In genomic region chr17:43908111-43908721, GRCh38 we compare ENCODE assay signal across 8 cellular contexts. TPM values are rescaled to one million over a fixed set of nuclear protein-coding genes. Genes with fewer than 3 reads are reported as not detected.
DNase-seq lines count a peak whose midpoint lies in the region; ATAC-seq and TF ChIP-seq lines count a peak whose summit lies in the region.

No MANE protein-coding gene starts in this region.

- no peak overlapping the region for H3T11ph ChIP-seq in H9 (ENCODE audit: low read length)

- no peak overlapping the region for H2BK12ac ChIP-seq in H9 (ENCODE audit: insufficient read length, low read depth, low read length)

- no peak for ATAC-seq in HG03521 (IDR thresholded peaks at IDR 0.05; ENCODE audit: unreplicated experiment)

- H3K27me3 Mint-ChIP-seq in H9 (ENCODE audit: low read depth): peaks cover 55% of the 10 kb centered on the region

- H3K4me1 ChIP-seq in H9 (ENCODE audit: insufficient read depth, low read length): no peaks in the 10 kb centered on the region; the same call in 1 of the 2 replicates
- H3K4me1 ChIP-seq in tibial nerve: peaks cover 0 to 37% (median 18%) of the 10 kb centered on the region in 4 donors
- H3K4me1 ChIP-seq in PC-9 (replicated peaks; ENCODE audit: insufficient read depth): no peaks in the 10 kb centered on the region

- H3F3A ChIP-seq in neural cell (ENCODE audit: insufficient read depth, low read length, poor library complexity, severe bottlenecking) (no peaks in the 10 kb centered on the region), PC-9 (ENCODE audit: insufficient read depth, low read depth) (peaks cover 5% of the 10 kb centered on the region; the same call in 1 of the 2 replicates)

- peak overlapping the region; percentile 65 for H3K4me2 ChIP-seq in H9 (ENCODE audit: insufficient read depth, insufficient read length, low read length)
- H3K4me2 ChIP-seq in neural cell (ENCODE audit: low read length): peak overlapping the region; percentile 63
- H3K4me2 ChIP-seq in PC-9: no peak overlapping the region

- no peaks in the 10 kb centered on the region for H3K36me3 ChIP-seq in neural cell (ENCODE audit: insufficient read depth, low read length)
- no peaks in the 10 kb centered on the region for H3K36me3 ChIP-seq in tibial nerve
- H3K36me3 ChIP-seq in PC-9 (ENCODE audit: low read depth): no peaks in the 10 kb centered on the region

- peaks cover 29% of the 10 kb centered on the region for H3K23me2 ChIP-seq in H9 (ENCODE audit: insufficient read length, low read depth, low read length, poor library complexity, severe bottlenecking)

- no peak overlapping the region for H2AFZ ChIP-seq in H9 (ENCODE audit: low read length)
- peak overlapping the region; percentile 40 for H2AFZ ChIP-seq in neural cell (ENCODE audit: low read depth, low read length)
- H2AFZ ChIP-seq in PC-9: no peak overlapping the region

- WGBS in H9 (ENCODE audit: extremely low coverage, insufficient read length, low lambda C conversion rate): no CpG with 5 or more reads among the region's 24 CpGs
- WGBS in tibial nerve, 2 donors: 15 to 16% methylated on average over 24 of the region's 24 CpGs

- no peak overlapping the region for H2BK5ac ChIP-seq in H9 (ENCODE audit: insufficient read length, low read length)

- H3K9me2 ChIP-seq in neural cell (ENCODE audit: insufficient read depth, low read length) (no peaks in the 10 kb centered on the region), PC-9 (ENCODE audit: insufficient read depth) (no peaks in the 10 kb centered on the region)

- H3K56ac ChIP-seq in H9 (ENCODE audit: insufficient read length, low read depth, low read length): no peak overlapping the region

- H3K27ac ChIP-seq in H9 (ENCODE audit: insufficient read length, low read depth, low read length) (no peak overlapping the region), neural cell (ENCODE audit: low read length) (peak overlapping the region; percentile 95), tibial nerve (peak overlapping the region in 3 of 4 donors; percentile 78 to 90 (median 79)), PC-9 (no peak overlapping the region)

- H3K4me1 Mint-ChIP-seq in H9: peaks cover 20 to 24% of the 10 kb centered on the region in 2 experiments

- CTCF ChIA-PET in PC-9 (lab: Charles Lee): no interaction called here

- H3K79me2 ChIP-seq in H9 (ENCODE audit: insufficient read depth, low read length): no peaks in the 10 kb centered on the region
- H3K79me2 ChIP-seq in neural cell (replicated peaks; ENCODE audit: insufficient read depth, low read length): peaks cover 17% of the 10 kb centered on the region
- no peaks in the 10 kb centered on the region for H3K79me2 ChIP-seq in PC-9 (ENCODE audit: low read depth)

- peak overlapping the region; percentile 70 for H3K4me3 ChIP-seq in fibroblast of villous mesenchyme (ENCODE audit: low read depth, low read length)
- H3K4me3 ChIP-seq in neural cell (ENCODE audit: low read length): peak overlapping the region; percentile 96
- peak overlapping the region; percentile 55 to 68 (median 65) for H3K4me3 ChIP-seq in tibial nerve
- no peak overlapping the region for H3K4me3 ChIP-seq in PC-9

- H4K20me1 ChIP-seq in H9 (ENCODE audit: control insufficient read depth, insufficient read depth, insufficient read length): no peaks in the 10 kb centered on the region
- no peaks in the 10 kb centered on the region for H4K20me1 ChIP-seq in neural cell (ENCODE audit: insufficient read depth)
- H4K20me1 ChIP-seq in PC-9 (ENCODE audit: insufficient read depth): no peaks in the 10 kb centered on the region

- no peak overlapping the region for H2BK20ac ChIP-seq in H9 (ENCODE audit: low read depth, low read length, poor library complexity, severe bottlenecking)

- POLR2A ChIA-PET in PC-9 (lab: Charles Lee; ENCODE audit: unreplicated experiment): interaction anchor here (0.5 kb wide), 1 partner anchor 716 kb away, joined by 5 read pairs; no protein-coding TSS in a partner anchor

- H2BK15ac ChIP-seq in H9 (ENCODE audit: low read depth, low read length): no peak overlapping the region

- H3K9me3 ChIP-seq in H9 (ENCODE audit: control insufficient read depth, low read depth, low read length): no peaks in the 10 kb centered on the region
- no peaks in the 10 kb centered on the region for H3K9me3 ChIP-seq in neural cell (ENCODE audit: low read length)
- no peaks in the 10 kb centered on the region for H3K9me3 ChIP-seq in tibial nerve
- no peaks in the 10 kb centered on the region for H3K9me3 ChIP-seq in PC-9 (ENCODE audit: insufficient read depth, low read depth)

- no peak overlapping the region for H2AK5ac ChIP-seq in H9 (ENCODE audit: insufficient read length, low read length)

- DNase-seq in H9 (peak; percentile 86), NOMO-1 treated with dmso at 0.1 percent for 144 hours (lab: John Stamatoyannopoulos, UW; ENCODE audit: unreplicated experiment) (peak; percentile 35), fibroblast of villous mesenchyme (ENCODE audit: low read depth) (peak; percentile 78), tibial nerve (ENCODE audit: low spot score in 2 of 2) (peak; percentile 23 to 72), PC-9 (no peak)
- peak; percentile 82 for DNase-seq in activated effector memory CD4-positive, alpha-beta T cell treated with anti-CD3 and anti-CD28 coated beads, Interleukin-2, amount 50 U/mL, for 16 hours

- H3K4me3 Mint-ChIP-seq in H9: peak overlapping the region; percentile 69 to 89

- H3K27me3 ChIP-seq in H9 (ENCODE audit: insufficient read depth, low read length) (no peaks in the 10 kb centered on the region), neural cell (ENCODE audit: insufficient read depth, low read depth, low read length) (no peaks in the 10 kb centered on the region), tibial nerve (peaks cover 0 to 62% of the 10 kb centered on the region in 2 donors), PC-9 (ENCODE audit: insufficient read depth, low read depth) (peaks cover 47% of the 10 kb centered on the region)

- TF ChIP-seq POLR2A in tibial nerve (IDR thresholded peaks at IDR 0.05): no peak

- intact Hi-C loops in PC-9 (cut with micrococcal nuclease; ENCODE audit: unreplicated experiment): no loop called here

- H3K9ac ChIP-seq in H9 (ENCODE audit: extremely low read depth, insufficient read length, low read length) (no peak overlapping the region), neural cell (ENCODE audit: low read length) (peak overlapping the region; percentile 99)

- BruUV-seq in PC-9 (replicated peaks; lab: Mats Ljungman, UMichigan): no TSS peak

- H3K23ac ChIP-seq in H9 (ENCODE audit: insufficient read length, low read depth, low read length): no peak overlapping the region

- no peak overlapping the region for H3K18ac ChIP-seq in H9 (ENCODE audit: insufficient read length, low read depth, low read length)

- no peaks in the 10 kb centered on the region for H3K9me3 Mint-ChIP-seq in H9

- H3K14ac ChIP-seq in H9 (ENCODE audit: insufficient read depth, low read length): no peak overlapping the region

- H3K4ac ChIP-seq in H9 (ENCODE audit: low read depth, low read length): no peak overlapping the region

- no peak for TF ChIP-seq CTCF in H9 (conservative IDR thresholded peaks at IDR 0.05)
- no peak for TF ChIP-seq CTCF in fibroblast of villous mesenchyme (IDR thresholded peaks at IDR 0.05; ENCODE audit: insufficient read depth, low read depth, low read length)
- TF ChIP-seq CTCF in neural cell (IDR thresholded peaks at IDR 0.05; ENCODE audit: poor library complexity, severe bottlenecking): no peak
- no peak for TF ChIP-seq CTCF in tibial nerve (IDR thresholded peaks at IDR 0.05)
- no peak for TF ChIP-seq CTCF in PC-9 (conservative IDR thresholded peaks at IDR 0.05)

- H2BK120ac ChIP-seq in H9 (ENCODE audit: low read depth, low read length, poor library complexity, severe bottlenecking): no peak overlapping the region

- H3K27ac Mint-ChIP-seq in H9: no peak overlapping the region

- no peak for TF ChIP-seq RAD21 in neural cell (conservative IDR thresholded peaks at IDR 0.05)

- H3K36me3 Mint-ChIP-seq in H9 (ENCODE audit: insufficient read depth in 1 of 3, low read depth in 3 of 3): no peaks in the 10 kb centered on the region

- H4K8ac ChIP-seq in H9 (replicated peaks; ENCODE audit: insufficient read length, low read depth, low read length): no peak overlapping the region

- TF ChIP-seq EP300 in neural cell (conservative IDR thresholded peaks at IDR 0.05; ENCODE audit: poor library complexity, severe bottlenecking): no peak
- TF ChIP-seq EP300 in tibial nerve (IDR thresholded peaks at IDR 0.05): peak in 1 of 2 donors; percentile 44

- no peak overlapping the region for H4K5ac ChIP-seq in H9 (ENCODE audit: insufficient read length, low read depth, low read length)

- no peaks in the 10 kb centered on the region for H3K79me1 ChIP-seq in H9 (ENCODE audit: insufficient read depth, low read depth, low read length, poor library complexity, severe bottlenecking)

- no peak overlapping the region for H4K91ac ChIP-seq in H9 (ENCODE audit: insufficient read length, low read depth, low read length)

TF ChIP-seq in neural cell, 6 proteins besides CTCF, POLR2A, EP300 and RAD21:
- peak; percentile 5 for TF ChIP-seq MXI1 (conservative IDR thresholded peaks at IDR 0.05; ENCODE audit: poor library complexity, severe bottlenecking)
- no peak for TF ChIP-seq EZH2 (IDR thresholded peaks at IDR 0.05; ENCODE audit: borderline replicate concordance, insufficient read depth, low read length, poor library complexity, severe bottlenecking)

RNA-seq across cellular contexts. Expression of gene MPP2, which starts 0.9 kb away (rescaled TPM):
- total RNA-seq in H9 (2021) (16.3 and 17.9 TPM in 2 replicates), fibroblast of villous mesenchyme (under 0.01 and 1.3 TPM in 2 replicates), tibial nerve (10 to 100 TPM in 2 of 4 donors, 1 to 10 TPM in 2; 4.2 to 22.9 (median 9.3) TPM), PC-9 (2021) (5.6 and 8.6 TPM in 2 replicates)
- polyA plus RNA-seq in neural cell: 25.5 and 34.3 TPM in 2 replicates
- 52.6 and 56.7 TPM in 2 replicates for polyA minus RNA-seq in neural cell

RNA-seq across cellular contexts. Expression of gene PPY, which starts 34.1 kb away (rescaled TPM):
- total RNA-seq in H9 (2021) (0.59 TPM in 1 of 2 replicates, not detected in the other), fibroblast of villous mesenchyme (not detected in 2 replicates), tibial nerve (not detected), PC-9 (2021) (not detected in 2 replicates)
- not detected in 2 replicates for polyA plus RNA-seq in neural cell
- polyA minus RNA-seq in neural cell: not detected in 2 replicates

RNA-seq across cellular contexts. Expression of gene PYY, which starts 45.5 kb away (rescaled TPM):
- total RNA-seq in H9 (2021): 1.7 and 2.0 TPM in 2 replicates
- not detected in 2 replicates for total RNA-seq in fibroblast of villous mesenchyme
- not detected in 2 replicates for polyA plus RNA-seq in neural cell
- polyA minus RNA-seq in neural cell: not detected in 2 replicates
- total RNA-seq in tibial nerve: 1 to 10 TPM in 1 of 4 donors, not detected in 3; 2.0 TPM
- not detected in 2 replicates for total RNA-seq in PC-9 (2021)

Comparison
In these comparisons a context has a peak if more than half of its experiments do, and no peak if none do; other contexts are left out.
1. DNase-seq: peak in H9 (single experiment), NOMO-1 treated with dmso at 0.1 percent for 144 hours (single experiment), activated effector memory CD4-positive, alpha-beta T cell treated with anti-CD3 and anti-CD28 coated beads, Interleukin-2, amount 50 U/mL, for 16 hours (single experiment), fibroblast of villous mesenchyme (single experiment) and tibial nerve (2 of 2); none in PC-9 (0 of 2).
2. H3K27ac ChIP-seq: peak in neural cell (single experiment) and tibial nerve (3 of 4); none in H9 (single experiment) and PC-9 (single experiment).